Comparison of ENCODE assay signal across 8 cellular contexts in the genomic region with DNA sequence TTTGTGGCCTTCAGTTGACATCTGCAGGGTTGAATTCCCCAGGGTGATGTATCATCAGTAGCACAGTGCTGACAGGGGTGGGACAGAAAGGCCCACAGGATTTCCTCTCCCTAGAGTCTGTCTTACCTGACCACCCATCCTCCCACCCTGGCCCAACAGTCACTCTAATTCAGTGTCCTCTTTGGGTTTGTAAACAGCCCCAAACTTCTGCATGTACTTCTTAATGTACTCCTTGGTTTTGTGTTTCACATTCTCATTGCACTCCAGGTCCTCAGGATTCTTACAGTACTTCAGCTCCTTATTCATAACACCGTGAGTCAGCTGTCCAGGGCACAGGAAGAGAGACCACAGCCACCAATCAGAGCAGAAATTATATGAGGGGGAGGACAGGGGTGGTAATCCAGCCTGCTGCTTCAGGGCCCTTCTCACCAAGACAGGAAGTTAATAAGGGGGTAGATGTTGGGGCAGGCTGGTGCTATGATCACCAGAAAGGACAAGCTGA. TPM values are rescaled to one million over a fixed set of nuclear protein-coding genes. Genes with fewer than 3 reads are reported as not detected.
DNase-seq lines count a peak whose midpoint lies in the region; ATAC-seq and TF ChIP-seq lines count a peak whose summit lies in the region.

No MANE protein-coding gene starts in this region.

- H3K4me3 Mint-ChIP-seq in activated CD8-positive, alpha-beta memory T cell treated with anti-CD3 and anti-CD28 coated beads, Interleukin-2, amount 10 ng/mL, durations not matched to agents 7 days and 5 days = peak overlapping the region; percentile 19

- H3K27ac ChIP-seq in sigmoid colon = no peak overlapping the region

- H3K4me1 ChIP-seq in sigmoid colon = peaks cover 0 to 19% (median 15%) of the 10 kb centered on the region in 4 donors

- H3K36me3 Mint-ChIP-seq in activated CD8-positive, alpha-beta memory T cell treated with anti-CD3 and anti-CD28 coated beads, Interleukin-2, amount 10 ng/mL, durations not matched to agents 7 days and 5 days = peaks cover 12% of the 10 kb centered on the region

- TF ChIP-seq CTCF in sigmoid colon (IDR thresholded peaks at IDR 0.05) = no peak

- no peak for TF ChIP-seq EP300 in sigmoid colon (IDR thresholded peaks at IDR 0.05)

- H3K27ac Mint-ChIP-seq in activated CD8-positive, alpha-beta memory T cell treated with anti-CD3 and anti-CD28 coated beads, Interleukin-2, amount 10 ng/mL, durations not matched to agents 7 days and 5 days = peak overlapping the region; percentile 88

- no peaks in the 10 kb centered on the region for H3K9me3 ChIP-seq in sigmoid colon

- H3K4me3 ChIP-seq in sigmoid colon = no peak overlapping the region

- peaks cover 62% of the 10 kb centered on the region for H3K4me1 Mint-ChIP-seq in activated CD8-positive, alpha-beta memory T cell treated with anti-CD3 and anti-CD28 coated beads, Interleukin-2, amount 10 ng/mL, durations not matched to agents 7 days and 5 days

- intact Hi-C loops in left colon (cut with DNase I, micrococcal nuclease) (no loop called here), sigmoid colon (cut with DNase I) (no loop called here)

- no peaks in the 10 kb centered on the region for H3K27me3 Mint-ChIP-seq in activated CD8-positive, alpha-beta memory T cell treated with anti-CD3 and anti-CD28 coated beads, Interleukin-2, amount 10 ng/mL, durations not matched to agents 7 days and 5 days

- DNase-seq in GDM1 (lab: John Stamatoyannopoulos, UW) (peak; percentile 27), left colon (no peak), NCI-H2081 (lab: John Stamatoyannopoulos, UW) (no peak), cerebellum (ENCODE audit: low spot score) (no peak), sigmoid colon (no peak)
- DNase-seq in activated CD8-positive, alpha-beta memory T cell treated with anti-CD3 and anti-CD28 coated beads, Interleukin-2, amount 10 ng/mL, durations not matched to agents 7 days and 5 days = peak; percentile 82

- ATAC-seq in HG03139 (IDR thresholded peaks at IDR 0.05; ENCODE audit: unreplicated experiment) = peak; percentile 55
- peak; percentile 77 for ATAC-seq in activated CD8-positive, alpha-beta memory T cell treated with anti-CD3 and anti-CD28 coated beads, Interleukin-2, amount 10 ng/mL, durations not matched to agents 7 days and 5 days
- peak; percentile 15 for ATAC-seq in left colon
- ATAC-seq in GM19328 (IDR thresholded peaks at IDR 0.05; ENCODE audit: unreplicated experiment) = no peak

- CTCF ChIA-PET in activated CD8-positive, alpha-beta memory T cell treated with anti-CD3 and anti-CD28 coated beads, Interleukin-2, amount 10 ng/mL, durations not matched to agents 7 days and 5 days (lab: Charles Lee) = interaction anchor here (0.6 to 2.3 kb wide), 10 partner anchors 9 to 307 kb away, joined by 3 to 7 read pairs (median 4); a partner anchor contains a TSS

- peaks cover 13 to 67% (median 30%) of the 10 kb centered on the region in 4 donors for H3K36me3 ChIP-seq in sigmoid colon

- WGBS in sigmoid colon, 2 donors = 47 to 76% methylated on average over 1 of the region's 1 CpG

- TF ChIP-seq POLR2A in sigmoid colon (IDR thresholded peaks at IDR 0.05) = no peak

- no peaks in the 10 kb centered on the region for H3K9me3 Mint-ChIP-seq in activated CD8-positive, alpha-beta memory T cell treated with anti-CD3 and anti-CD28 coated beads, Interleukin-2, amount 10 ng/mL, durations not matched to agents 7 days and 5 days (ENCODE audit: low read depth)

- H3K27me3 ChIP-seq in sigmoid colon = no peaks in the 10 kb centered on the region

RNA-seq across cellular contexts. Expression of a gene that starts 37.5 kb away (rescaled TPM):
- 100 to 1,000 TPM; 164 to 262 TPM for total RNA-seq in activated CD8-positive, alpha-beta memory T cell treated with anti-CD3 and anti-CD28 coated beads, Interleukin-2, amount 10 ng/mL, durations not matched to agents 7 days and 5 days
- total RNA-seq in left colon (10 to 100 TPM; 51.4 to 98.1 TPM), cerebellum (8.2 TPM), sigmoid colon (10 to 100 TPM in 3 of 4 donors, 1 to 10 TPM in 1; 9.6 to 36.0 (median 13.5) TPM)
- 10 to 100 TPM in 2 of 3 donors, 1 to 10 TPM in 1; 7.8 to 88.0 (median 11.3) TPM for polyA plus RNA-seq in sigmoid colon

RNA-seq across cellular contexts. Expression of a gene that starts 40.4 kb away (rescaled TPM):
- total RNA-seq in activated CD8-positive, alpha-beta memory T cell treated with anti-CD3 and anti-CD28 coated beads, Interleukin-2, amount 10 ng/mL, durations not matched to agents 7 days and 5 days = 10 to 100 TPM; 65.9 to 72.7 TPM
- total RNA-seq in left colon = 10 to 100 TPM; 40.0 to 54.4 TPM
- 23.0 TPM for total RNA-seq in cerebellum
- total RNA-seq in sigmoid colon = 10 to 100 TPM; 33.1 to 41.0 (median 36.6) TPM
- polyA plus RNA-seq in sigmoid colon = 10 to 100 TPM; 58.9 to 80.9 (median 77.5) TPM

Comparison
In these comparisons a context has a peak if more than half of its experiments do, and no peak if none do; other contexts are left out.
1. DNase-seq: peak in GDM1 (single experiment) and activated CD8-positive, alpha-beta memory T cell treated with anti-CD3 and anti-CD28 coated beads, Interleukin-2, amount 10 ng/mL, durations not matched to agents 7 days and 5 days (single experiment); none in left colon (0 of 2), NCI-H2081 (0 of 2), cerebellum (single experiment) and sigmoid colon (single experiment).